In the genomic region with DNA sequence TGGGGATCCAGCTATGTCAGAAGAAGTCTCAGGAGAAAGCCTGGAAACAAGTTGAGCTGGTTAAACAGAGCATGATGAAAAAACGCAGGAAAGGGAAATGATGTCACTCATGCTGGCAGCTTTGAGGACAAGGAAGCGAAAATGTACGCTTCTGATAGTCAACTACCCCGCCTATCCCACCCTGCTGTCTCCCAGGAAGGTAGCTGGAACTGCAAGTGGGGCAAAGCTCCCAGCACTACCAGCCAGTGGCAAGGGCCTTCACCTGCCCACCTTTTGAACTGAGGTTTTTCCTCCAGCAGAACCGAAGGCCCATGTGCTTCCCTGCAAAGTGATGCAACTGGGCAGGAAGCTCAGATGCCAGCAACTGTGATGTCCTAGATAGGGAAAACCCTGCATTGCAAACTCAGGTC, we compare ENCODE assay signal across 1 cellular context.
TF ChIP-seq lines count a peak whose summit lies in the region.

No MANE protein-coding gene starts in this region.

TF ChIP-seq in H1, 55 proteins besides CTCF, POLR2A, EP300 and RAD21:
- no peak for TF ChIP-seq POLR2AphosphoS5 (IDR thresholded peaks at IDR 0.05; ENCODE audit: low read depth, low read length)
- TF ChIP-seq SP2 (IDR thresholded peaks at IDR 0.05; ENCODE audit: low read length): no peak
- TF ChIP-seq NANOG (IDR thresholded peaks at IDR 0.05; ENCODE audit: insufficient read depth, low read depth, low read length, poor library complexity, severe bottlenecking): no peak
- no peak for TF ChIP-seq RXRA (IDR thresholded peaks at IDR 0.05; ENCODE audit: insufficient read depth, low read depth, low read length)
- no peak for TF ChIP-seq HDAC2 (IDR thresholded peaks at IDR 0.05; ENCODE audit: borderline replicate concordance in 1 of 2, low read depth in 2 of 2, low read length in 2 of 2)
- no peak for TF ChIP-seq BRCA1 (IDR thresholded peaks at IDR 0.05; ENCODE audit: low read depth, low read length)
- no peak for TF ChIP-seq RFX5 (IDR thresholded peaks at IDR 0.05; ENCODE audit: borderline replicate concordance, low read depth, low read length)
- no peak for TF ChIP-seq NRF1 (IDR thresholded peaks at IDR 0.05; ENCODE audit: low read depth, low read length)
- TF ChIP-seq TCF12 (IDR thresholded peaks at IDR 0.05; ENCODE audit: low read depth, low read length): no peak
- TF ChIP-seq, protein P1, sequence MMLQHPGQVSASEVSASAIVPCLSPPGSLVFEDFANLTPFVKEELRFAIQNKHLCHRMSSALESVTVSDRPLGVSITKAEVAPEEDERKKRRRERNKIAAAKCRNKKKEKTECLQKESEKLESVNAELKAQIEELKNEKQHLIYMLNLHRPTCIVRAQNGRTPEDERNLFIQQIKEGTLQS (IDR thresholded peaks at IDR 0.05; ENCODE audit: insufficient read depth, low read depth, low read length): no peak
- no peak for TF ChIP-seq JUN (IDR thresholded peaks at IDR 0.05; ENCODE audit: low read depth, low read length)
- TF ChIP-seq CREB1 (IDR thresholded peaks at IDR 0.05): no peak
TF ChIP-seq in H1: peak in this region for 0.
